ENCODE assay signal across 1 cellular context in the genomic region with DNA sequence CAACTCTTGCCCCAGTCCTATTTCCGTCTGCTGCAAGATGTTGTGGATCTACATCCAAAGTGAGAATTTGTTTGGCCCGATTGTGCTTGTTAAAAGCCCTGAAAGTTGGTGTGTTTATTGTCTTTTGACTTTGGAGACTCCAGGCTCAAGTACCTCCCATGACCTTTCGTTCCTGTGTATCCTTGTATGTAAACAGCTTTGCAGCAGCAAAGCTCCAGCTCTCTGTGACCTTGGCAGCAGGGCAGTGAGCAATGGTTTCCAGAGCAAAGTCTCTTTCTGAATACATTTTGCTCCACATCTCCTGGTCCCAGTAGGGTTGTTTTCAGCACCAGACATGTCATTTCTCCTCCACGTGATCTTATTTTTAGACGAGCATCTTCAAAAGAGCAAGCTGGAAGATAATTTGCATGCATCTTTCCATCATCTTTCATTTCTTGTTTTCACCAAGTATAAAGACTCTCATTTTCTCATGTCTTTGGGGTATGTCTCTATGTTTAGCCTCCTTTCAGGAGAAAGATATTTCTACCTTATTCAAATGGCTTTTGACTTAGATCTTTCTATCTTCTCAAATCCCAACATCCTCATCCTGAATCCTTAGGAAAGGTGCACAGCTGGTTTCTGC.
TF ChIP-seq lines count a peak whose summit lies in the region.

No MANE protein-coding gene starts in this region.

TF ChIP-seq in IMR-90, 13 proteins besides CTCF, POLR2A, EP300 and RAD21 (continued from another document):
- TF ChIP-seq, protein P1, sequence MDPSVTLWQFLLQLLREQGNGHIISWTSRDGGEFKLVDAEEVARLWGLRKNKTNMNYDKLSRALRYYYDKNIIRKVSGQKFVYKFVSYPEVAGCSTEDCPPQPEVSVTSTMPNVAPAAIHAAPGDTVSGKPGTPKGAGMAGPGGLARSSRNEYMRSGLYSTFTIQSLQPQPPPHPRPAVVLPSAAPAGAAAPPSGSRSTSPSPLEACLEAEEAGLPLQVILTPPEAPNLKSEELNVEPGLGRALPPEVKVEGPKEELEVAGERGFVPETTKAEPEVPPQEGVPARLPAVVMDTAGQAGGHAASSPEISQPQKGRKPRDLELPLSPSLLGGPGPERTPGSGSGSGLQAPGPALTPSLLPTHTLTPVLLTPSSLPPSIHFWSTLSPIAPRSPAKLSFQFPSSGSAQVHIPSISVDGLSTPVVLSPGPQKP (IDR thresholded peaks at IDR 0.05; ENCODE audit: borderline replicate concordance, low read depth, low read length) = no peak
